ENCODE assay signal across 8 cellular contexts in the genomic region with DNA sequence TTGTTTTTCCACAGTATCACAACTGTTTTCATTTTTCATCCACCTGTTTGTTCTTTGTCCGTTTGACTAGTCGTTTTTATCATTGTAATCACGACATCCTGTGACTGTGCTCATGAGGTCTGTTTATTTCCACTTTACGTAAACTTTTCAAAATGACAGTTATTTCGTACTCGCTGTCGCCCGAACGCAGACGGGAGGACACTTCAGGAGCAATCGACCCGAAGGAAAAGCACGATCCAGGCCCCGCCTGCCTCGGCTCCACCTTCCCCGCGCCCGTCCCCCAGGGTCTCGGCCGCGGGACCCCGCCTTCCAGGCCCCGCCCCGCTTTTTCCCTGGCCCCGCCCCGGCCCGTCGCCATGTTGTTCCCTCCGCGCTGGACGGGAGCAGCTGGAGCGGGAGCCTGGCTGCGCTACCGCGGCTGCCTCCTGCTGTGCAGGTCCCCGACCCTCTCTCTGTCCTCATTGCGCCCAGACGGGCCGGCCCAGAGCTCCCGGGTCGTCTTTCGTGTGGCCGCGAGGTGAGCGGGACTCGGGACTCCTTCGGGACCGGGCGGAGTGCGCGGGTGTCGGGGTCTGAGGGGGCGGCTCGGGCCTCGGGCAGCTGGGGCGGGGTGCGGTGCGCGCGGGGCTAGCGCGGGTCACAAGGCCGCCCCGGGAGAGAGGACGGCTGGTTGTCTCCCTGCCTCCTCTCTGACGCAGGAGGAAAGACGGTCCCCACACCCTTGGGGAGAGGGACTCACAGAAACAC. TPM values are rescaled to one million over a fixed set of nuclear protein-coding genes. Genes with fewer than 3 reads are reported as not detected.
DNase-seq lines count a peak whose midpoint lies in the region; ATAC-seq and TF ChIP-seq lines count a peak whose summit lies in the region.

A gene with protein sequence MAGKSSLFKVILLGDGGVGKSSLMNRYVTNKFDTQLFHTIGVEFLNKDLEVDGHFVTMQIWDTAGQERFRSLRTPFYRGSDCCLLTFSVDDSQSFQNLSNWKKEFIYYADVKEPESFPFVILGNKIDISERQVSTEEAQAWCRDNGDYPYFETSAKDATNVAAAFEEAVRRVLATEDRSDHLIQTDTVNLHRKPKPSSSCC (plus strand): TSS at position 357 of the 747 bp plus-strand sequence. CDS start 19,619 bp downstream, outside the sequence.

- peak within 1 kb of the TSS; percentile 84 for H3K4me3 Mint-ChIP-seq in activated CD8-positive, alpha-beta T cell treated with anti-CD3 and anti-CD28 coated beads for 36 hours

- H3K9me3 ChIP-seq in BE2C (no peaks in the 10 kb centered on the region), lung (ENCODE audit: control insufficient read depth in 2 of 2, insufficient read depth in 1 of 2, low read length in 1 of 2) (peaks cover 0 to 2% of the 10 kb centered on the region in 2 donors)

- peak; percentile 88 for DNase-seq in BE2C
- DNase-seq in GM19238 (ENCODE audit: insufficient read length, low spot score): peak; percentile 65
- peak; percentile 87 for DNase-seq in NCI-H82 (lab: John Stamatoyannopoulos, UW)
- DNase-seq in activated CD8-positive, alpha-beta T cell treated with anti-CD3 and anti-CD28 coated beads for 36 hours: peak; percentile 82
- peak; percentile 89 for DNase-seq in ecto neural progenitor cell (ENCODE audit: low spot score)
- peak; percentile 86 for DNase-seq in lung (ENCODE audit: low spot score)
- DNase-seq in stimulated activated CD4-positive, alpha-beta T cell treated with anti-CD3 and anti-CD28 coated beads, TNF-alpha, amount 100 ng/mL, for 4 hours (ENCODE audit: low read depth in 3 of 3): peak; percentile 59 to 66 (median 63)

- POLR2A ChIA-PET in activated CD8-positive, alpha-beta T cell treated with anti-CD3 and anti-CD28 coated beads for 36 hours (lab: Charles Lee): interaction anchor here (0.9 to 3.3 kb wide), 7 partner anchors 12 to 623 kb away, joined by 3 to 19 read pairs (median 3); a partner anchor contains a TSS

- intact Hi-C loops in activated CD8-positive, alpha-beta T cell treated with anti-CD3 and anti-CD28 coated beads for 36 hours (cut with micrococcal nuclease): loop anchor here (10.0 kb wide), 1 partner anchor 46 kb away; a partner anchor contains a TSS

- peak within 1 kb of the TSS; percentile 97 for H3K27ac Mint-ChIP-seq in activated CD8-positive, alpha-beta T cell treated with anti-CD3 and anti-CD28 coated beads for 36 hours

- no peaks in the 10 kb centered on the region for H3K27me3 Mint-ChIP-seq in activated CD8-positive, alpha-beta T cell treated with anti-CD3 and anti-CD28 coated beads for 36 hours

- 1 to 2% methylated on average over 40 to 67 of the region's 67 CpGs for WGBS in lung, 2 donors

- no peaks in the 10 kb centered on the region for H3K9me3 Mint-ChIP-seq in activated CD8-positive, alpha-beta T cell treated with anti-CD3 and anti-CD28 coated beads for 36 hours

- H3K36me3 ChIP-seq in BE2C (no peaks in the 10 kb centered on the region), lung (ENCODE audit: control insufficient read depth in 2 of 2, insufficient read depth in 2 of 2, low read length in 2 of 2) (no peaks in the 10 kb centered on the region)

- peaks cover 64% of the 10 kb centered on the region for H3K4me1 Mint-ChIP-seq in activated CD8-positive, alpha-beta T cell treated with anti-CD3 and anti-CD28 coated beads for 36 hours (ENCODE audit: low read depth)

- H3K4me1 ChIP-seq in BE2C (peaks cover 5% of the 10 kb centered on the region; the same call in 1 of the 2 replicates), lung (ENCODE audit: control insufficient read depth in 2 of 2, insufficient read depth in 2 of 2, low read length in 2 of 2) (peaks cover 3 to 8% of the 10 kb centered on the region in 2 donors)

- H3K4me3 ChIP-seq in BE2C (ENCODE audit: low read depth, low read length) (peak within 1 kb of the TSS; percentile 85), lung (peak within 1 kb of the TSS; percentile 73)

- ATAC-seq in HG03457 (IDR thresholded peaks at IDR 0.05; ENCODE audit: unreplicated experiment) (peak; percentile 47), lung (ENCODE audit: insufficient read depth, low FRiP score) (peak; percentile 96)
- peak; percentile 87 for ATAC-seq in activated CD8-positive, alpha-beta T cell treated with anti-CD3 and anti-CD28 coated beads for 36 hours

- H3K27me3 ChIP-seq in BE2C: no peaks in the 10 kb centered on the region
- no peaks in the 10 kb centered on the region for H3K27me3 ChIP-seq in lung (ENCODE audit: control insufficient read depth, insufficient read depth)

- peak within 1 kb of the TSS; percentile 98 to 99 for H3K27ac ChIP-seq in lung (ENCODE audit: low read depth in 1 of 2, low read length in 1 of 2)

- no peak for TF ChIP-seq CTCF in BE2C (IDR thresholded peaks at IDR 0.05; ENCODE audit: low read depth, low read length)
- TF ChIP-seq CTCF in activated CD8-positive, alpha-beta T cell treated with anti-CD3 and anti-CD28 coated beads for 36 hours (IDR thresholded peaks at IDR 0.05): no peak
- no peak for TF ChIP-seq CTCF in lung (IDR thresholded peaks at IDR 0.05; ENCODE audit: control extremely low read depth, extremely low read depth)

- CTCF ChIA-PET in activated CD8-positive, alpha-beta T cell treated with anti-CD3 and anti-CD28 coated beads for 36 hours (lab: Charles Lee): interaction anchor here (0.9 to 1.8 kb wide), 3 partner anchors 9 to 742 kb away, joined by 3 to 7 read pairs (median 3); no protein-coding TSS in a partner anchor

- H3K36me3 Mint-ChIP-seq in activated CD8-positive, alpha-beta T cell treated with anti-CD3 and anti-CD28 coated beads for 36 hours (ENCODE audit: low read depth): peaks cover 24% of the 10 kb centered on the region

RNA-seq across cellular contexts. Expression of the gene that starts here (rescaled TPM):
- 25.0 TPM for polyA plus RNA-seq in BE2C (2012; ENCODE audit: insufficient read depth, insufficient read length, low read depth)
- total RNA-seq in activated CD8-positive, alpha-beta T cell treated with anti-CD3 and anti-CD28 coated beads for 36 hours: 10 to 100 TPM; 30.8 to 31.7 TPM
- 10 to 100 TPM; 21.2 to 38.4 TPM for total RNA-seq in lung
- polyA plus RNA-seq in lung: 10 to 100 TPM; 21.9 to 23.6 TPM

Comparison
In these comparisons a context has a peak if more than half of its experiments do, and no peak if none do; other contexts are left out.
1. Peak in every context shown above with its lines: DNase-seq, ATAC-seq, H3K4me3 ChIP-seq and H3K27ac ChIP-seq.